ENCODE assay signal across 8 cellular contexts in the genomic region with DNA sequence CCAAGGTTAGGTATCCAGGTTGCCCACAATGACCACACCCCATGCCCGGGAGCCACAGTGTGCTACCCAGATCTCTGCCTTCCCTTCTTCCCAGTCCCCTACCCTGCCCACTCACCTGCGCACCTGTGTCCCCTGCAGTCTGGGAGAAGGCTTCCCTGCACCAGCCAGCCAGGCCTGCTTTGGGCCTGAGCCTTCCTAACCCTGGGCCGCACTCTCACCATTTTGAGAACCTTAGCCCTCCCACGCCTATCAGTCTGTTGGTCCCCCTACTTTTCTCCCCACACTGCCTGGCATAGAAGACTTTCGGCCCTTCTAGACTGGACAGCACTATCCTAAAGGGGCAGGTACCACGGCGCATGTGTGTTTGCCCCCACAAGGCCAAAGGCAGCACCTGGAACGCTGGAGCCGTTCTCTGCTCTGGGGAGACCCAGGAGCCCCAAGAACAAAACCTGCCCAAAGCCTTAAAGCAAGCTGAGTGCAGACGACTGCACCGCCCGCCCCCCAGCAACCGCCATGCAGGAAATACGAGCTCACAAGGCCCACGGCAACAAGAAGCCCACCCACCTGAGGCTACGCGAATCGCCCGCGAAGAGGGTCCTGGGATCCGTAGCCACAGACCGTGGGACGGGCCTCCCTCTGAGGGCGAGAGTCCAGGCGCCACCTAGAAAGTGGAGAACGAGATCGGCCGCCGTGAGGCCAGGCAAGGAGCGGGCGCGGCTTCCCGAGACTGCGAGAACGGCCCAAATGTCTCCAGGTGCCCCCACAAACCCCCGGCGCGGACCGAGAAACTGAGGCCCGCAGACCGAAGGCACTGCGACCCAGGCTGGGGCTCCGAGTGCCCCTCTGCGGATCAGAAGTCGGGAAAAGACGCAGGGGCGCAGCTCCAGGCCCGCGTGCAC. TPM values are rescaled to one million over a fixed set of nuclear protein-coding genes. Genes with fewer than 3 reads are reported as not detected.
DNase-seq lines count a peak whose midpoint lies in the region; ATAC-seq, FAIRE-seq and TF ChIP-seq lines count a peak whose summit lies in the region.

No MANE protein-coding gene starts in this region.

- peak overlapping the region; percentile 90 for H3K27ac Mint-ChIP-seq in activated CD4-positive, alpha-beta memory T cell treated with anti-CD3 and anti-CD28 coated beads, Interleukin-2, amount 10 ng/mL, durations not matched to agents 7 days and 5 days
- H3K27ac Mint-ChIP-seq in osteocyte (ENCODE audit: unreplicated experiment) = peak overlapping the region; percentile 86

- peak overlapping the region; percentile 90 for H3K4me3 Mint-ChIP-seq in activated CD4-positive, alpha-beta memory T cell treated with anti-CD3 and anti-CD28 coated beads, Interleukin-2, amount 10 ng/mL, durations not matched to agents 7 days and 5 days
- H3K4me3 Mint-ChIP-seq in osteocyte (ENCODE audit: unreplicated experiment) = peak overlapping the region; percentile 89

- H3K4me1 Mint-ChIP-seq in activated CD4-positive, alpha-beta memory T cell treated with anti-CD3 and anti-CD28 coated beads, Interleukin-2, amount 10 ng/mL, durations not matched to agents 7 days and 5 days = peaks cover 36% of the 10 kb centered on the region
- H3K4me1 Mint-ChIP-seq in osteocyte (ENCODE audit: unreplicated experiment) = peaks cover 32% of the 10 kb centered on the region

- DNase-seq in GM12891 (ENCODE audit: insufficient read length, low spot score) (no peak), glomerular visceral epithelial cell (ENCODE audit: extremely low spot score) (peak; percentile 19), osteocyte (ENCODE audit: extremely low spot score, unreplicated experiment) (peak; percentile 82), LoVo (ENCODE audit: low spot score) (no peak), occipital lobe (lab: John Stamatoyannopoulos, UW) (no peak), COLO829 (ENCODE audit: low spot score) (no peak)
- DNase-seq in activated CD4-positive, alpha-beta memory T cell treated with anti-CD3 and anti-CD28 coated beads, Interleukin-2, amount 10 ng/mL, durations not matched to agents 7 days and 5 days = peak; percentile 33

- CTCF ChIA-PET in activated CD4-positive, alpha-beta memory T cell treated with anti-CD3 and anti-CD28 coated beads, Interleukin-2, amount 10 ng/mL, durations not matched to agents 7 days and 5 days (lab: Charles Lee) = no interaction called here

- no peak for TF ChIP-seq POLR2A in GM12891 (IDR thresholded peaks at IDR 0.05; ENCODE audit: low read depth, low read length)

- no peaks in the 10 kb centered on the region for H3K9me3 Mint-ChIP-seq in activated CD4-positive, alpha-beta memory T cell treated with anti-CD3 and anti-CD28 coated beads, Interleukin-2, amount 10 ng/mL, durations not matched to agents 7 days and 5 days
- H3K9me3 Mint-ChIP-seq in osteocyte (ENCODE audit: unreplicated experiment) = no peaks in the 10 kb centered on the region

- POLR2A ChIA-PET in activated CD4-positive, alpha-beta memory T cell treated with anti-CD3 and anti-CD28 coated beads, Interleukin-2, amount 10 ng/mL, durations not matched to agents 7 days and 5 days (lab: Charles Lee) = interaction anchor here (0.8 to 3.2 kb wide), 9 partner anchors 10 to 48 kb away, joined by 3 to 45 read pairs (median 7); no protein-coding TSS in a partner anchor

- no peak for TF ChIP-seq CTCF in osteocyte (IDR thresholded peaks at IDR 0.05)

- H3K27me3 Mint-ChIP-seq in activated CD4-positive, alpha-beta memory T cell treated with anti-CD3 and anti-CD28 coated beads, Interleukin-2, amount 10 ng/mL, durations not matched to agents 7 days and 5 days = no peaks in the 10 kb centered on the region
- H3K27me3 Mint-ChIP-seq in osteocyte (ENCODE audit: unreplicated experiment) = no peaks in the 10 kb centered on the region

- FAIRE-seq in GM12891 (lab: Jason Lieb, UNC) = peak; percentile 26

- H3K36me3 Mint-ChIP-seq in activated CD4-positive, alpha-beta memory T cell treated with anti-CD3 and anti-CD28 coated beads, Interleukin-2, amount 10 ng/mL, durations not matched to agents 7 days and 5 days (ENCODE audit: low read depth) = peaks cover 17% of the 10 kb centered on the region
- peaks cover 7% of the 10 kb centered on the region for H3K36me3 Mint-ChIP-seq in osteocyte (ENCODE audit: unreplicated experiment)

- ATAC-seq in HG02973 (IDR thresholded peaks at IDR 0.05; ENCODE audit: unreplicated experiment) = peak; percentile 3

TF ChIP-seq in GM12891, 5 proteins besides CTCF, POLR2A, EP300 and RAD21:
- TF ChIP-seq POLR2AphosphoS5 (IDR thresholded peaks at IDR 0.05; ENCODE audit: low read depth, low read length) = no peak; the same call in 1 of the 2 replicates
- TF ChIP-seq TAF1 (IDR thresholded peaks at IDR 0.05; ENCODE audit: low read depth, low read length) = no peak

RNA-seq across cellular contexts. Expression of gene GNB1L, which starts 0.5 kb away (rescaled TPM):
- 3.5 TPM for polyA plus RNA-seq in GM12891 (2012; ENCODE audit: low read depth, missing spikeins)
- 1 to 10 TPM; 7.4 to 8.7 TPM for total RNA-seq in activated CD4-positive, alpha-beta memory T cell treated with anti-CD3 and anti-CD28 coated beads, Interleukin-2, amount 10 ng/mL, durations not matched to agents 7 days and 5 days
- total RNA-seq in osteocyte = 6.0 and 6.1 TPM in 2 replicates
- total RNA-seq in occipital lobe = 2.7 TPM

RNA-seq across cellular contexts. Expression of gene RTL10, which starts 0.5 kb away (rescaled TPM):
- polyA plus RNA-seq in GM12891 (2012; ENCODE audit: low read depth, missing spikeins) = 5.7 TPM
- 10 to 100 TPM; 13.3 to 13.5 TPM for total RNA-seq in activated CD4-positive, alpha-beta memory T cell treated with anti-CD3 and anti-CD28 coated beads, Interleukin-2, amount 10 ng/mL, durations not matched to agents 7 days and 5 days
- total RNA-seq in osteocyte (28.5 and 30.4 TPM in 2 replicates), occipital lobe (12.3 TPM)

Comparison
In these comparisons a context has a peak if more than half of its experiments do, and no peak if none do; other contexts are left out.
1. DNase-seq: peak in activated CD4-positive, alpha-beta memory T cell treated with anti-CD3 and anti-CD28 coated beads, Interleukin-2, amount 10 ng/mL, durations not matched to agents 7 days and 5 days (single experiment), glomerular visceral epithelial cell (single experiment) and osteocyte (single experiment); none in GM12891 (single experiment), LoVo (single experiment), occipital lobe (single experiment) and COLO829 (single experiment).